In the genomic region with DNA sequence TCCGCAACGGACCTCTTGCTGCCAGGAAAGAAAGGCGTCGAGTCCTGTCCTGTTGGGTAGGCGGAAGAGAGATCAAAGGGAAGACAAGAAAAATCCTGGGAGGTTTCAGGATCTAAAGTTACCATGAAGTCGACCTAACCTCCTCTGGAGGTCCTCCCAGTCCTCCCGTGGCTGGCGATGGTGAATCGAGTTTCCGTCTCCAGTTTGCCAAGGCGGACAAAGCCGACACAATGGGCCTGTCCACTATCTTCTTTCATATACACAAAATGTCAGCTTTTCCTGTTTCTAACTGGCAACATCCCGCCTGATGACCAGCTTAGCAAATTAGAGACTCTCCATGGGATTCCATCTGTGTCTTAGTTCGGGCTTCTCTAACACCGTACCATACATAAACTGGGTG, we compare ENCODE assay signal across 1 cellular context. TPM values are rescaled to one million over a fixed set of nuclear protein-coding genes. Genes with fewer than 3 reads are reported as not detected.
"Had no signal": no experiment of that assay in that cellular context is flagged by ENCODE, and none has a peak within 500 bp of the region (broad histone marks: within the 10 kb centered on the region; RNA-seq: fewer than 3 reads in every experiment).

No MANE protein-coding gene starts in this region.

RNA-seq across cellular contexts. Expression of a gene that starts 22.7 kb away (rescaled TPM):
- total RNA-seq: LHCN-M2 had no signal
